27 cellular contexts compared by ENCODE assay signal in the genomic region with DNA sequence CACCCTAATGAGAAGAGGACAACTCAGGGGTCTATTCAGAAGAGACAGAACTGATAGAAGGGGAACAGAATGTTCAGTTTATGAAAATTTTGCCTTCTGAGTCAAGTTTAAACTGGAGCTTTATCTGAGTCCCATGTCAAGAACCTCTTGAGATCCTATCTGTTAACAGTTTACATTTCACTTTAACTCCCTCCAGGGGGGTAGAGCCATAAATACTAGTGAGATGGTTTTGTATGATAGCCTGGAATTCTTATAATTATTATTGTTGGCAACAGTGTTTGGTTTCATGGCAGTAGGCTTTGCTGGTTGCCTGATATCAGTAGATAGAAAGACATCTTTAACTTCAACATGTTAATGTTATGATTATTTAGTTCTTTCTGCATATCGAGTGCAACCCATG.
DNase-seq lines count a peak whose midpoint lies in the region; TF ChIP-seq lines count a peak whose summit lies in the region.
"Had no signal": no experiment of that assay in that cellular context is flagged by ENCODE, and none has a peak within 500 bp of the region (broad histone marks: within the 10 kb centered on the region; RNA-seq: fewer than 3 reads in every experiment).

No MANE protein-coding gene starts in this region.

- no peaks in the 10 kb centered on the region for H3K79me2 ChIP-seq in hepatocyte

- no peaks in the 10 kb centered on the region for H3K36me3 ChIP-seq in hepatocyte (replicated peaks; ENCODE audit: insufficient read depth, low read depth)
- H3K36me3 ChIP-seq: BE2C had no signal

- peaks cover 3% of the 10 kb centered on the region for H3K4me1 Mint-ChIP-seq in progenitor cell of endocrine pancreas (ENCODE audit: low read depth)
- H3K4me1 Mint-ChIP-seq: CD8-positive, alpha-beta memory T cell had no signal

- TF ChIP-seq CTCF in hepatocyte (IDR thresholded peaks at IDR 0.05; ENCODE audit: poor library complexity) (no peak), progenitor cell of endocrine pancreas (IDR thresholded peaks at IDR 0.05; ENCODE audit: unreplicated experiment) (no peak)

- no peak overlapping the region for H3K4me3 ChIP-seq in hepatocyte
- H3K4me3 ChIP-seq: GM23338 had no signal

- H3K9me2 ChIP-seq in hepatocyte (replicated peaks; ENCODE audit: insufficient read depth): no peaks in the 10 kb centered on the region

- no peak overlapping the region for H2AFZ ChIP-seq in hepatocyte
- H2AFZ ChIP-seq: GM23338 had no signal

- peaks cover 16% of the 10 kb centered on the region for H3K4me1 ChIP-seq in hepatocyte (ENCODE audit: insufficient read depth)

- no peak overlapping the region for H3K4me3 Mint-ChIP-seq in progenitor cell of endocrine pancreas (ENCODE audit: low read depth)
- H3K4me3 Mint-ChIP-seq: CD14-positive monocyte; CD8-positive, alpha-beta memory T cell; GM23338 had no signal

- no peaks in the 10 kb centered on the region for H3K9me3 Mint-ChIP-seq in progenitor cell of endocrine pancreas (ENCODE audit: low read depth)
- H3K9me3 Mint-ChIP-seq: GM23338 had no signal

- H3K4me2 ChIP-seq in hepatocyte: peak overlapping the region; percentile 5
- H3K4me2 ChIP-seq: GM23338 had no signal

- peaks cover 31% of the 10 kb centered on the region for H3K27me3 Mint-ChIP-seq in progenitor cell of endocrine pancreas

- DNase-seq in DMS79 treated with DMSO at 0.1 percent for 48 hours (lab: John Stamatoyannopoulos, UW) (peak; percentile 23), DMS79 (lab: John Stamatoyannopoulos, UW) (no peak), EL (peak; percentile 23), amniotic epithelial cell (ENCODE audit: low read depth) (peak; percentile 57), hepatocyte (ENCODE audit: low spot score) (no peak), HT-29 (ENCODE audit: low spot score) (no peak), progenitor cell of endocrine pancreas (ENCODE audit: low spot score, unreplicated experiment) (no peak)
- no peak for DNase-seq in activated CD8-positive, alpha-beta memory T cell treated with anti-CD3 and anti-CD28 coated beads, Interleukin-2, amount 50 U/mL, for 4 hours
- DNase-seq: ACHN; BE2C; CD8-positive, alpha-beta memory T cell; DMS153; GF-D8; HCEC 1CT; Karpas-422; NCI-H1092 treated with DMSO at 0.1 percent for 48 hours; NCI-H1436 treated with DMSO at 0.1 percent for 48 hours; NCI-H187 treated with DMSO at 0.1 percent for 48 hours; NCI-H446; NCI-H526; NCI-H82; SHP77 had no signal

- H3K27me3 ChIP-seq in hepatocyte: no peaks in the 10 kb centered on the region
- H3K27me3 ChIP-seq: BE2C had no signal

- 62% methylated on average over 1 of the region's 1 CpG for WGBS in hepatocyte (ENCODE audit: low lambda C conversion rate, missing lambda C conversion rate)

- H3K36me3 Mint-ChIP-seq in progenitor cell of endocrine pancreas (ENCODE audit: insufficient read depth): no peaks in the 10 kb centered on the region
- H3K36me3 Mint-ChIP-seq: CD14-positive monocyte; CD8-positive, alpha-beta memory T cell had no signal

- H4K20me1 ChIP-seq in hepatocyte (ENCODE audit: insufficient read depth, poor library complexity, severe bottlenecking): no peaks in the 10 kb centered on the region

- H3K27ac ChIP-seq in hepatocyte: peak overlapping the region; percentile 38
- H3K27ac ChIP-seq: 22Rv1, HL-60, RWPE1 had no signal

- no peak overlapping the region for H3K27ac Mint-ChIP-seq in progenitor cell of endocrine pancreas
- H3K27ac Mint-ChIP-seq: CD14-positive monocyte; CD8-positive, alpha-beta memory T cell; GM23338 had no signal

- no peaks in the 10 kb centered on the region for H3K9me3 ChIP-seq in hepatocyte (ENCODE audit: low read depth)
- H3K9me3 ChIP-seq: BE2C had no signal

Comparison
In these comparisons a context has a peak if more than half of its experiments do, and no peak if none do; other contexts are left out.
1. DNase-seq: peak in DMS79 treated with DMSO at 0.1 percent for 48 hours (single experiment), EL (single experiment) and amniotic epithelial cell (single experiment); none in DMS79 (single experiment), hepatocyte (single experiment), HT-29 (single experiment), progenitor cell of endocrine pancreas (single experiment) and activated CD8-positive, alpha-beta memory T cell treated with anti-CD3 and anti-CD28 coated beads, Interleukin-2, amount 50 U/mL, for 4 hours (single experiment).